16 cellular contexts compared by ENCODE assay signal in the genomic region with DNA sequence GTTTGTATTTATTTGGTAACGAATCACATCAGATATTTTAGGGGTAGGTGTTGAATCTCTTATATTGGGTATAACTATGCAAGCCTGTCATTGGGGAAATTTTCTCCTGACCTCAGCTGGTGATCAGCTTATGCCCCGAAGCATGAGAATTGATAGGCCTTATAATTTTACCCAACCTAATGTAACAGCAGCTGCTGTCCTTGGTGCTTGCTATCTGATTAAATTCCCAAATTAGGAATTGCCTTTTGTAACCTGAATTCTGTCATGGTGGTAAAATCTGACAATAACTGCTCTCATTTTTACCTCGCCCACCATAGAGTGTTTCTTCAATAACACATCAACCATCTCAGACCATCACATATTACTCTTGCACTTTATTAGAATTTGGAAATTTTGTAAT.
A peak's percentile ranks its signal among the peaks of the same experiment; 100 is the strongest.
DNase-seq lines count a peak whose midpoint lies in the region; ATAC-seq and TF ChIP-seq lines count a peak whose summit lies in the region.
"Had no signal": no experiment of that assay in that cellular context is flagged by ENCODE, and none has a peak within 500 bp of the region (broad histone marks: within the 10 kb centered on the region; RNA-seq: fewer than 3 reads in every experiment).

No MANE protein-coding gene starts in this region.

- peaks cover 0 to 2% (median 0%) of the 10 kb centered on the region in 5 experiments for H3K9me3 Mint-ChIP-seq in brain

- no peak overlapping the region for H3K4me3 Mint-ChIP-seq in brain
- H3K4me3 Mint-ChIP-seq: B cell; CD4-positive, alpha-beta T cell; CD8-positive, alpha-beta T cell had no signal

- peak overlapping the region in 3 of 5 experiments; percentile 63 to 91 (median 77) for H3K27ac Mint-ChIP-seq in brain
- H3K27ac Mint-ChIP-seq: B cell; CD4-positive, alpha-beta T cell; CD8-positive, alpha-beta T cell had no signal

- dilution Hi-C loops in mammary epithelial cell (cut with HindIII; ENCODE audit: low sequenced_read_pairs): no loop called here

- BruUV-seq in mammary epithelial cell (replicated peaks; lab: Mats Ljungman, UMichigan): no TSS peak

- no peaks in the 10 kb centered on the region for H3K9me2 ChIP-seq in SK-N-SH

- H3K36me3 ChIP-seq in SK-N-SH (replicated peaks in 1 of 2; ENCODE audit: control insufficient read depth in 1 of 2, insufficient read depth in 2 of 2, low read length in 1 of 2): no peaks in the 10 kb centered on the region
- H3K36me3 ChIP-seq in neuron (ENCODE audit: insufficient read depth, low read length): no peaks in the 10 kb centered on the region
- H3K36me3 ChIP-seq in mammary epithelial cell (ENCODE audit: insufficient read depth, low read length): no peaks in the 10 kb centered on the region
- H3K36me3 ChIP-seq: BLaER1 treated with 17β-estradiol and CSF1 and Interleukin-3, amounts not matched to agents 10 nM and 100 nM had no signal

- H3K4me1 Mint-ChIP-seq in brain: peaks cover 55% of the 10 kb centered on the region
- H3K4me1 Mint-ChIP-seq: B cell had no signal

- H3K27me3 ChIP-seq in SK-N-SH (ENCODE audit: insufficient read depth): no peaks in the 10 kb centered on the region
- no peaks in the 10 kb centered on the region for H3K27me3 ChIP-seq in neuron (ENCODE audit: insufficient read depth, low read length)
- no peaks in the 10 kb centered on the region for H3K27me3 ChIP-seq in mammary epithelial cell (ENCODE audit: insufficient read depth, low read length)
- H3K27me3 ChIP-seq: BLaER1 treated with 17β-estradiol and CSF1 and Interleukin-3, amounts not matched to agents 10 nM and 100 nM had no signal

- no peak overlapping the region for H3K4me3 ChIP-seq in SK-N-SH (ENCODE audit: low read depth in 2 of 2, low read length in 1 of 2)
- no peak overlapping the region for H3K4me3 ChIP-seq in neuron (ENCODE audit: low read length)
- H3K4me3 ChIP-seq in mammary epithelial cell (replicated peaks in 1 of 3; ENCODE audit: insufficient read depth in 1 of 3, low read depth in 2 of 3, low read length in 3 of 3): no peak overlapping the region
- H3K4me3 ChIP-seq: A549; BLaER1 treated with 17β-estradiol and CSF1 and Interleukin-3, amounts not matched to agents 10 nM and 100 nM had no signal

- H3K9ac ChIP-seq in SK-N-SH: no peak overlapping the region
- no peak overlapping the region for H3K9ac ChIP-seq in mammary epithelial cell (ENCODE audit: insufficient read depth, low read length)
- H3K9ac ChIP-seq: BLaER1 treated with 17β-estradiol and CSF1 and Interleukin-3, amounts not matched to agents 10 nM and 100 nM had no signal

- H3K27me3 Mint-ChIP-seq in brain: peaks cover 3% of the 10 kb centered on the region
- H3K27me3 Mint-ChIP-seq: B cell; CD4-positive, alpha-beta T cell had no signal

- TF ChIP-seq CTCF in SK-N-SH (IDR thresholded peaks at IDR 0.05): no peak
- TF ChIP-seq CTCF in brain (conservative IDR thresholded peaks at IDR 0.05): no peak
- TF ChIP-seq CTCF in mammary epithelial cell (conservative IDR thresholded peaks at IDR 0.05 in 1 of 2, IDR thresholded peaks at IDR 0.05 in 1 of 2; ENCODE audit: extremely low read depth in 1 of 2, insufficient read depth in 1 of 2, low read depth in 1 of 2, low read length in 2 of 2): no peak

- no peak for DNase-seq in SK-N-SH
- DNase-seq in NCI-H446 treated with DMSO at 0.1 percent for 48 hours (lab: John Stamatoyannopoulos, UW): no peak
- DNase-seq in mammary epithelial cell: no peak
- DNase-seq: AML-193; Caco-2; CD4-positive, alpha-beta T cell; CD8-positive, alpha-beta T cell; GF-D8 had no signal

- no peak for TF ChIP-seq EP300 in SK-N-SH (IDR thresholded peaks at IDR 0.05; ENCODE audit: borderline replicate concordance in 1 of 2, low read depth in 1 of 2, low read length in 1 of 2)

- CTCF ChIA-PET in SK-N-SH (lab: Yijun Ruan, JAX): interaction anchor here (0.7 kb wide), 1 partner anchor 48 kb away, joined by 3 read pairs; no protein-coding TSS in a partner anchor
- CTCF ChIA-PET in mammary epithelial cell (lab: Charles Lee; ENCODE audit: low non-redundant PET): no interaction called here

- H3K9me3 ChIP-seq in SK-N-SH (no peaks in the 10 kb centered on the region), neuron (ENCODE audit: low read length) (no peaks in the 10 kb centered on the region), mammary epithelial cell (replicated peaks; ENCODE audit: insufficient read depth, low read length) (no peaks in the 10 kb centered on the region)
- H3K9me3 ChIP-seq: A549; BLaER1 treated with 17β-estradiol and CSF1 and Interleukin-3, amounts not matched to agents 10 nM and 100 nM; Caco-2 had no signal

- H2AFZ ChIP-seq in SK-N-SH (ENCODE audit: low read depth): no peak overlapping the region
- H2AFZ ChIP-seq in neuron (ENCODE audit: low read depth, low read length): peak overlapping the region; percentile 40
- no peak overlapping the region for H2AFZ ChIP-seq in mammary epithelial cell (ENCODE audit: low read depth, low read length)

- H3K27ac ChIP-seq in SK-N-SH (ENCODE audit: low read depth in 2 of 2, low read length in 1 of 2) (no peak overlapping the region), mammary epithelial cell (ENCODE audit: insufficient read depth, low read depth, low read length) (no peak overlapping the region)
- H3K27ac ChIP-seq: 22Rv1; A549; BLaER1 treated with 17β-estradiol and CSF1 and Interleukin-3, amounts not matched to agents 10 nM and 100 nM; C4-2B had no signal

- in situ Hi-C loops in mammary epithelial cell (cut with MboI; ENCODE audit: low sequenced_read_pairs in 2 of 2): loop anchor here in 1 of 2 donors (25.0 kb wide), 1 partner anchor 975 kb away; no protein-coding TSS in a partner anchor

- no peaks in the 10 kb centered on the region for H3K36me3 Mint-ChIP-seq in brain
- H3K36me3 Mint-ChIP-seq: CD8-positive, alpha-beta T cell had no signal

- intact Hi-C loops in mammary epithelial cell (cut with micrococcal nuclease): loop anchor here (5.0 to 10.0 kb wide), 5 partner anchors 120 to 1332 kb away; no protein-coding TSS in a partner anchor

- H3K4me1 ChIP-seq in SK-N-SH (ENCODE audit: control insufficient read depth in 1 of 2, insufficient read depth in 2 of 2, low read depth in 1 of 2, low read length in 1 of 2) (no peaks in the 10 kb centered on the region; a peak in 2 of 4 replicates), neuron (ENCODE audit: insufficient read depth, low read length) (peaks cover 28% of the 10 kb centered on the region), mammary epithelial cell (ENCODE audit: insufficient read depth, low read length) (no peaks in the 10 kb centered on the region)
- H3K4me1 ChIP-seq: A549, Caco-2 had no signal

- H3K79me2 ChIP-seq in SK-N-SH (ENCODE audit: insufficient read depth) (no peaks in the 10 kb centered on the region), mammary epithelial cell (ENCODE audit: insufficient read depth, low read length) (no peaks in the 10 kb centered on the region)

- H4K20me1 ChIP-seq in SK-N-SH (ENCODE audit: insufficient read depth): no peaks in the 10 kb centered on the region
- no peaks in the 10 kb centered on the region for H4K20me1 ChIP-seq in mammary epithelial cell (ENCODE audit: insufficient read depth, low read length)
- H4K20me1 ChIP-seq: BLaER1 treated with 17β-estradiol and CSF1 and Interleukin-3, amounts not matched to agents 10 nM and 100 nM had no signal

- H3K4me2 ChIP-seq in SK-N-SH (no peak overlapping the region), mammary epithelial cell (ENCODE audit: insufficient read depth, low read depth, low read length) (no peak overlapping the region)
- H3K4me2 ChIP-seq: A549; BLaER1 treated with 17β-estradiol and CSF1 and Interleukin-3, amounts not matched to agents 10 nM and 100 nM had no signal

- no peak for ATAC-seq in SK-N-SH treated with all-trans-retinoic acid at 6 μM for 48 hours
- ATAC-seq: A549; CD8-positive, alpha-beta T cell had no signal

- WGBS in SK-N-SH (ENCODE audit: low lambda C conversion rate): 21% methylated on average over 3 of the region's 3 CpGs
- WGBS in mammary epithelial cell (ENCODE audit: low coverage, missing lambda C conversion rate): 81% methylated on average over 3 of the region's 3 CpGs

- no peak for TF ChIP-seq RAD21 in SK-N-SH (IDR thresholded peaks at IDR 0.05; ENCODE audit: low read length)

- H3F3A ChIP-seq in SK-N-SH (replicated peaks; ENCODE audit: insufficient read depth): no peaks in the 10 kb centered on the region

- POLR2A ChIA-PET in SK-N-SH (lab: Yijun Ruan, JAX): no interaction called here

TF ChIP-seq in SK-N-SH, 30 proteins besides CTCF, POLR2A, EP300 and RAD21 (continues in another document):
- TF ChIP-seq, protein P1, sequence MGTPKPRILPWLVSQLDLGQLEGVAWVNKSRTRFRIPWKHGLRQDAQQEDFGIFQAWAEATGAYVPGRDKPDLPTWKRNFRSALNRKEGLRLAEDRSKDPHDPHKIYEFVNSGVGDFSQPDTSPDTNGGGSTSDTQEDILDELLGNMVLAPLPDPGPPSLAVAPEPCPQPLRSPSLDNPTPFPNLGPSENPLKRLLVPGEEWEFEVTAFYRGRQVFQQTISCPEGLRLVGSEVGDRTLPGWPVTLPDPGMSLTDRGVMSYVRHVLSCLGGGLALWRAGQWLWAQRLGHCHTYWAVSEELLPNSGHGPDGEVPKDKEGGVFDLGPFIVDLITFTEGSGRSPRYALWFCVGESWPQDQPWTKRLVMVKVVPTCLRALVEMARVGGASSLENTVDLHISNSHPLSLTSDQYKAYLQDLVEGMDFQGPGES (IDR thresholded peaks at IDR 0.05; ENCODE audit: low read depth, low read length): no peak
- TF ChIP-seq FOXJ3 (CRISPR knock-in tag; IDR thresholded peaks at IDR 0.05): no peak
- TF ChIP-seq MXI1 (IDR thresholded peaks at IDR 0.05; ENCODE audit: low read depth, low read length): no peak

TF ChIP-seq in SK-N-SH treated with all-trans-retinoic acid at 6 μM for 48 hours, 23 proteins besides CTCF, POLR2A, EP300 and RAD21 (continues in another document):
- TF ChIP-seq BACH2 (CRISPR knock-in tag; IDR thresholded peaks at IDR 0.05; ENCODE audit: borderline replicate concordance): no peak
- no peak for TF ChIP-seq ZFP30 (CRISPR knock-in tag; IDR thresholded peaks at IDR 0.05)
- TF ChIP-seq SNAI2 (CRISPR knock-in tag; IDR thresholded peaks at IDR 0.05): no peak
- TF ChIP-seq TOX (CRISPR knock-in tag; IDR thresholded peaks at IDR 0.05; ENCODE audit: borderline replicate concordance): no peak
- TF ChIP-seq ZNF8 (CRISPR knock-in tag; IDR thresholded peaks at IDR 0.05): no peak
- TF ChIP-seq, protein P2, sequence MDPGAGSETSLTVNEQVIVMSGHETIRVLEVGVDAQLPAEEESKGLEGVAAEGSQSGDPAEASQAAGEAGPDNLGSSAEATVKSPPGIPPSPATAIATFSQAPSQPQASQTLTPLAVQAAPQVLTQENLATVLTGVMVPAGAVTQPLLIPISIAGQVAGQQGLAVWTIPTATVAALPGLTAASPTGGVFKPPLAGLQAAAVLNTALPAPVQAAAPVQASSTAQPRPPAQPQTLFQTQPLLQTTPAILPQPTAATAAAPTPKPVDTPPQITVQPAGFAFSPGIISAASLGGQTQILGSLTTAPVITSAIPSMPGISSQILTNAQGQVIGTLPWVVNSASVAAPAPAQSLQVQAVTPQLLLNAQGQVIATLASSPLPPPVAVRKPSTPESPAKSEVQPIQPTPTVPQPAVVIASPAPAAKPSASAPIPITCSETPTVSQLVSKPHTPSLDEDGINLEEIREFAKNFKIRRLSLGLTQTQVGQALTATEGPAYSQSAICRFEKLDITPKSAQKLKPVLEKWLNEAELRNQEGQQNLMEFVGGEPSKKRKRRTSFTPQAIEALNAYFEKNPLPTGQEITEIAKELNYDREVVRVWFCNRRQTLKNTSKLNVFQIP (CRISPR knock-in tag; IDR thresholded peaks at IDR 0.05; ENCODE audit: borderline replicate concordance, low read depth): no peak
